18 cellular contexts compared by ENCODE assay signal in genomic region chr2:84649487-84650142, GRCh38.
A peak's percentile ranks its signal among the peaks of the same experiment; 100 is the strongest.
DNase-seq lines count a peak whose midpoint lies in the region; ATAC-seq lines count a peak whose summit lies in the region.
"Had no signal": no experiment of that assay in that cellular context is flagged by ENCODE, and none has a peak within 500 bp of the region (broad histone marks: within the 10 kb centered on the region; RNA-seq: fewer than 3 reads in every experiment).

No MANE protein-coding gene starts in this region.

- POLR2A ChIA-PET in activated CD4-positive, alpha-beta T cell treated with anti-CD3 and anti-CD28 coated beads for 36 hours (lab: Charles Lee), result no interaction called here

- peak; percentile 40 for ATAC-seq in activated CD4-positive, alpha-beta T cell treated with anti-CD3 and anti-CD28 coated beads for 36 hours
- ATAC-seq in stimulated activated naive CD8-positive, alpha-beta T cell treated with anti-CD3 and anti-CD28 coated beads, Interleukin-15, Interleukin-2, amounts not matched to agents 100 U/mL and 50 U/mL, for 24 hours, result no peak
- ATAC-seq in HG03354 (IDR thresholded peaks at IDR 0.05; ENCODE audit: poor library complexity, severe bottlenecking, unreplicated experiment), result no peak
- ATAC-seq: K562 had no signal

- DNase-seq in activated CD4-positive, alpha-beta T cell treated with anti-CD3 and anti-CD28 coated beads for 36 hours, result no peak
- no peak for DNase-seq in activated CD4-positive, alpha-beta T cell treated with anti-CD3 and anti-CD28 coated beads for 1 hour
- no peak for DNase-seq in stimulated activated naive CD8-positive, alpha-beta T cell treated with anti-CD3 and anti-CD28 coated beads, Interleukin-15, Interleukin-2, amounts not matched to agents 100 U/mL and 50 U/mL, for 24 hours
- DNase-seq in immature natural killer cell (no peak), DMS 273 (lab: John Stamatoyannopoulos, UW; ENCODE audit: unreplicated experiment) (no peak), SHP77 (lab: John Stamatoyannopoulos, UW) (no peak)
- DNase-seq: aorta; caudate nucleus; MM.1S; NCI-H1417 treated with DMSO at 0.1 percent for 48 hours; NCI-H2171; NCI-H526; stimulated activated CD4-positive, alpha-beta T cell treated with anti-CD3 and anti-CD28 coated beads, Interleukin-4, amount 100 ng/mL, for 24 hours; stimulated activated naive CD4-positive, alpha-beta T cell treated with Interleukin-2 at 50 U/mL for 16 hours; T-helper 9 cell had no signal

- H3K27me3 Mint-ChIP-seq in activated CD4-positive, alpha-beta T cell treated with anti-CD3 and anti-CD28 coated beads for 36 hours, result no peaks in the 10 kb centered on the region
- H3K27me3 Mint-ChIP-seq in stimulated activated naive CD8-positive, alpha-beta T cell treated with anti-CD3 and anti-CD28 coated beads, Interleukin-15, Interleukin-2, amounts not matched to agents 100 ng/mL and 50 ng/mL, for 24 hours, result no peaks in the 10 kb centered on the region
- H3K27me3 Mint-ChIP-seq in immature natural killer cell (ENCODE audit: low read depth in 3 of 3), result peaks cover 0 to 2% (median 0%) of the 10 kb centered on the region in 3 donors

- peak overlapping the region; percentile 22 for H3K4me3 Mint-ChIP-seq in activated CD4-positive, alpha-beta T cell treated with anti-CD3 and anti-CD28 coated beads for 36 hours
- peak overlapping the region; percentile 5 for H3K4me3 Mint-ChIP-seq in stimulated activated naive CD8-positive, alpha-beta T cell treated with anti-CD3 and anti-CD28 coated beads, Interleukin-15, Interleukin-2, amounts not matched to agents 100 ng/mL and 50 ng/mL, for 24 hours
- peak overlapping the region in 4 of 5 donors; percentile 9 to 67 (median 29) for H3K4me3 Mint-ChIP-seq in immature natural killer cell

- H3K36me3 Mint-ChIP-seq in activated CD4-positive, alpha-beta T cell treated with anti-CD3 and anti-CD28 coated beads for 36 hours (ENCODE audit: low read depth), result peaks cover 6% of the 10 kb centered on the region
- peaks cover 8% of the 10 kb centered on the region for H3K36me3 Mint-ChIP-seq in stimulated activated naive CD8-positive, alpha-beta T cell treated with anti-CD3 and anti-CD28 coated beads, Interleukin-15, Interleukin-2, amounts not matched to agents 100 ng/mL and 50 ng/mL, for 24 hours (ENCODE audit: low read depth)
- H3K36me3 Mint-ChIP-seq in immature natural killer cell, result peaks cover 0 to 3% (median 2%) of the 10 kb centered on the region in 3 donors

- H3K27ac Mint-ChIP-seq in activated CD4-positive, alpha-beta T cell treated with anti-CD3 and anti-CD28 coated beads for 36 hours, result peak overlapping the region; percentile 56
- H3K27ac Mint-ChIP-seq in stimulated activated naive CD8-positive, alpha-beta T cell treated with anti-CD3 and anti-CD28 coated beads, Interleukin-15, Interleukin-2, amounts not matched to agents 100 ng/mL and 50 ng/mL, for 24 hours, result peak overlapping the region; percentile 19
- peak overlapping the region; percentile 17 to 63 (median 36) for H3K27ac Mint-ChIP-seq in immature natural killer cell

- CTCF ChIA-PET in activated CD4-positive, alpha-beta T cell treated with anti-CD3 and anti-CD28 coated beads for 36 hours (lab: Charles Lee), result interaction anchor here (0.6 to 1.5 kb wide), 5 partner anchors 9 to 276 kb away, joined by 3 to 7 read pairs (median 3); no protein-coding TSS in a partner anchor

- H3K9me3 Mint-ChIP-seq in activated CD4-positive, alpha-beta T cell treated with anti-CD3 and anti-CD28 coated beads for 36 hours (ENCODE audit: low read depth), result peaks cover 11% of the 10 kb centered on the region
- peaks cover 14% of the 10 kb centered on the region for H3K9me3 Mint-ChIP-seq in stimulated activated naive CD8-positive, alpha-beta T cell treated with anti-CD3 and anti-CD28 coated beads, Interleukin-15, Interleukin-2, amounts not matched to agents 100 ng/mL and 50 ng/mL, for 24 hours
- no peaks in the 10 kb centered on the region for H3K9me3 Mint-ChIP-seq in immature natural killer cell

- intact Hi-C loops in activated CD4-positive, alpha-beta T cell treated with anti-CD3 and anti-CD28 coated beads for 36 hours (cut with DNase I, micrococcal nuclease), result loop anchor here (5.0 to 10.0 kb wide), 3 partner anchors 152 to 208 kb away; no protein-coding TSS in a partner anchor

- H3K4me1 Mint-ChIP-seq in activated CD4-positive, alpha-beta T cell treated with anti-CD3 and anti-CD28 coated beads for 36 hours, result peaks cover 74% of the 10 kb centered on the region
- H3K4me1 Mint-ChIP-seq in stimulated activated naive CD8-positive, alpha-beta T cell treated with anti-CD3 and anti-CD28 coated beads, Interleukin-15, Interleukin-2, amounts not matched to agents 100 ng/mL and 50 ng/mL, for 24 hours (ENCODE audit: low read depth), result peaks cover 63% of the 10 kb centered on the region
- peaks cover 56 to 64% of the 10 kb centered on the region in 2 donors for H3K4me1 Mint-ChIP-seq in immature natural killer cell
